In genomic region chr15:40441736-40442531, GRCh38 we compare ENCODE assay signal across 1 cellular context.
TF ChIP-seq lines count a peak whose summit lies in the region.

No MANE protein-coding gene starts in this region.

TF ChIP-seq in HepG2, 621 proteins besides CTCF, POLR2A, EP300 and RAD21 (continued from another document and continues in another):
- TF ChIP-seq ZMYM4 (CRISPR knock-in tag; IDR thresholded peaks at IDR 0.05) = no peak
- no peak for TF ChIP-seq PRDM10 (CRISPR knock-in tag; IDR thresholded peaks at IDR 0.05; ENCODE audit: low read depth)
- TF ChIP-seq MIXL1 (CRISPR knock-in tag; IDR thresholded peaks at IDR 0.05) = no peak
- 0 out of 2 replicates have a peak, but pooled peaks have one; percentile 30 for TF ChIP-seq ZBTB7A (CRISPR knock-in tag; IDR thresholded peaks at IDR 0.05)
- no peak for TF ChIP-seq HNF1A (IDR thresholded peaks at IDR 0.05; ENCODE audit: low read depth)
- no peak for TF ChIP-seq HNF1A (CRISPR knock-in tag; IDR thresholded peaks at IDR 0.05; ENCODE audit: borderline replicate concordance)
- no peak for TF ChIP-seq MAFF (IDR thresholded peaks at IDR 0.05; ENCODE audit: low read depth, low read length)
- peak; percentile 47 for TF ChIP-seq MAX (IDR thresholded peaks at IDR 0.05)
- TF ChIP-seq HIVEP1 (CRISPR knock-in tag; IDR thresholded peaks at IDR 0.05) = no peak
- TF ChIP-seq ZNF770 (CRISPR knock-in tag; IDR thresholded peaks at IDR 0.05) = no peak
- TF ChIP-seq ZNF816 (CRISPR knock-in tag; IDR thresholded peaks at IDR 0.05; ENCODE audit: borderline replicate concordance) = no peak
- no peak for TF ChIP-seq POGZ (CRISPR knock-in tag; IDR thresholded peaks at IDR 0.05)
- TF ChIP-seq ZNF274 (CRISPR knock-in tag; IDR thresholded peaks at IDR 0.05) = no peak
- TF ChIP-seq ZBTB8A (CRISPR knock-in tag; IDR thresholded peaks at IDR 0.05; ENCODE audit: borderline replicate concordance, low read depth) = no peak
- no peak for TF ChIP-seq ATF4 (CRISPR knock-in tag; IDR thresholded peaks at IDR 0.05)
- TF ChIP-seq STAT5B (CRISPR knock-in tag; IDR thresholded peaks at IDR 0.05) = no peak
- no peak for TF ChIP-seq CAMTA2 (CRISPR knock-in tag; IDR thresholded peaks at IDR 0.05; ENCODE audit: borderline replicate concordance)
- 0 out of 2 replicates have a peak, but pooled peaks have one; percentile 35 for TF ChIP-seq TEAD2 (CRISPR knock-in tag; IDR thresholded peaks at IDR 0.05)
- no peak for TF ChIP-seq TIGD3 (CRISPR knock-in tag; IDR thresholded peaks at IDR 0.05; ENCODE audit: borderline replicate concordance)
- no peak for TF ChIP-seq ATRX (CRISPR knock-in tag; IDR thresholded peaks at IDR 0.05; ENCODE audit: borderline replicate concordance)
- no peak for TF ChIP-seq ZNF782 (CRISPR knock-in tag; IDR thresholded peaks at IDR 0.05; ENCODE audit: borderline replicate concordance)
- no peak for TF ChIP-seq ZNF605 (CRISPR knock-in tag; IDR thresholded peaks at IDR 0.05)
- TF ChIP-seq SP4 (CRISPR knock-in tag; IDR thresholded peaks at IDR 0.05) = peak; percentile 35; the same call in 1 of the 2 replicates
- TF ChIP-seq NBN (conservative IDR thresholded peaks at IDR 0.05) = no peak
- no peak for TF ChIP-seq ZSCAN30 (CRISPR knock-in tag; IDR thresholded peaks at IDR 0.05)
- no peak for TF ChIP-seq ATF7-NPFF (CRISPR knock-in tag; IDR thresholded peaks at IDR 0.05; ENCODE audit: low read depth)
- TF ChIP-seq ZNF124 (CRISPR knock-in tag; IDR thresholded peaks at IDR 0.05) = no peak
- no peak for TF ChIP-seq KDM4B (CRISPR knock-in tag; IDR thresholded peaks at IDR 0.05)
- TF ChIP-seq ZFP41 (CRISPR knock-in tag; IDR thresholded peaks at IDR 0.05; ENCODE audit: borderline replicate concordance) = no peak
- TF ChIP-seq ZNF414 (CRISPR knock-in tag; IDR thresholded peaks at IDR 0.05) = no peak
- peak; percentile 44; the same call in 1 of the 2 replicates for TF ChIP-seq ZNF639 (CRISPR knock-in tag; conservative IDR thresholded peaks at IDR 0.05)
- TF ChIP-seq ZBTB20 (CRISPR knock-in tag; IDR thresholded peaks at IDR 0.05; ENCODE audit: borderline replicate concordance, low read depth) = no peak
- TF ChIP-seq RELA (CRISPR knock-in tag; IDR thresholded peaks at IDR 0.05) = no peak
- peak; percentile 25; the same call in 1 of the 2 replicates for TF ChIP-seq TGIF2 (CRISPR knock-in tag; IDR thresholded peaks at IDR 0.05)
- no peak for TF ChIP-seq ZNF543 (CRISPR knock-in tag; IDR thresholded peaks at IDR 0.05)
- no peak for TF ChIP-seq ZNF496 (CRISPR knock-in tag; IDR thresholded peaks at IDR 0.05; ENCODE audit: insufficient replicate concordance)
- TF ChIP-seq PRMT3 (CRISPR knock-in tag; IDR thresholded peaks at IDR 0.05; ENCODE audit: borderline replicate concordance, low read depth) = no peak
- TF ChIP-seq TRIM24 (CRISPR knock-in tag; IDR thresholded peaks at IDR 0.05) = no peak
- TF ChIP-seq TAF15 (IDR thresholded peaks at IDR 0.05; ENCODE audit: low read depth, low read length, poor library complexity, severe bottlenecking) = no peak
- no peak for TF ChIP-seq ZNF10 (CRISPR knock-in tag; IDR thresholded peaks at IDR 0.05; ENCODE audit: borderline replicate concordance, low read depth)
- peak; percentile 40; the same call in 1 of the 2 replicates for TF ChIP-seq PHF21A (CRISPR knock-in tag; IDR thresholded peaks at IDR 0.05)
- TF ChIP-seq ARID5B (CRISPR knock-in tag; IDR thresholded peaks at IDR 0.05) = 0 out of 2 replicates have a peak, but pooled peaks have one; percentile 11
- no peak for TF ChIP-seq NR2F2 (IDR thresholded peaks at IDR 0.05; ENCODE audit: borderline replicate concordance, low read depth)
- no peak for TF ChIP-seq RFX5 (IDR thresholded peaks at IDR 0.05; ENCODE audit: low read depth, low read length)
